9 cellular contexts compared by ENCODE assay signal in genomic region chr10:104351067-104351681, GRCh38. TPM values are rescaled to one million over a fixed set of nuclear protein-coding genes. Genes with fewer than 3 reads are reported as not detected.
DNase-seq lines count a peak whose midpoint lies in the region; ATAC-seq, FAIRE-seq and TF ChIP-seq lines count a peak whose summit lies in the region.
"Had no signal": no experiment of that assay in that cellular context is flagged by ENCODE, and none has a peak within 500 bp of the region (broad histone marks: within the 10 kb centered on the region; RNA-seq: fewer than 3 reads in every experiment).

No MANE protein-coding gene starts in this region.

- no peak for FAIRE-seq in GM19239 (lab: Jason Lieb, UNC)

- no peak for TF ChIP-seq CTCF in upper lobe of right lung (IDR thresholded peaks at IDR 0.05)

- intact Hi-C loops in upper lobe of right lung (cut with DNase I), result no loop called here

- H3K27ac ChIP-seq in upper lobe of right lung, result peak overlapping the region; percentile 55

- peak; percentile 29 for DNase-seq in stimulated activated CD4-positive, alpha-beta T cell treated with anti-CD3 and anti-CD28 coated beads, Interleukin-1b, Interleukin-23, amount 100 ng/mL, for 48 hours
- DNase-seq in stimulated activated CD4-positive, alpha-beta T cell treated with anti-CD3 and anti-CD28 coated beads, Interleukin-12 subunit alpha, Interleukin-12 subunit beta, amount 100 ng/mL, for 4 hours, result no peak
- DNase-seq in SKM-1 treated with dmso at 0.1 percent for 144 hours (lab: John Stamatoyannopoulos, UW; ENCODE audit: unreplicated experiment) (peak; percentile 92), fibroblast of peridontal ligament (ENCODE audit: extremely low read depth) (peak; percentile 84), upper lobe of right lung (no peak), NCI-H2107 treated with DMSO at 0.1 percent for 48 hours (lab: John Stamatoyannopoulos, UW; ENCODE audit: unreplicated experiment) (no peak), hepatic stellate cell (ENCODE audit: low spot score) (no peak), GM19239 (ENCODE audit: insufficient read length, low spot score) (no peak)
- DNase-seq: stimulated activated CD4-positive, alpha-beta T cell treated with anti-CD3 and anti-CD28 coated beads, Interleukin-4, amount 100 ng/mL, for 1 hour had no signal

- H3K27me3 ChIP-seq in upper lobe of right lung, result no peaks in the 10 kb centered on the region

- H3K9me3 ChIP-seq in upper lobe of right lung, result no peaks in the 10 kb centered on the region

- peak; percentile 13 for ATAC-seq in upper lobe of right lung

- no peak overlapping the region for H3K4me3 ChIP-seq in upper lobe of right lung

- H3K36me3 ChIP-seq in upper lobe of right lung, result no peaks in the 10 kb centered on the region

- peaks cover 30% of the 10 kb centered on the region for H3K4me1 ChIP-seq in upper lobe of right lung

RNA-seq across cellular contexts. Expression of gene CFAP58, which starts 2.5 kb away (rescaled TPM):
- total RNA-seq in upper lobe of right lung, result 0.14 TPM

RNA-seq across cellular contexts. Expression of gene ITPRIP, which starts 12.9 kb away (rescaled TPM):
- total RNA-seq in upper lobe of right lung, result 34.4 TPM

Comparison
In these comparisons a context has a peak if more than half of its experiments do, and no peak if none do; other contexts are left out.
1. DNase-seq: peak in stimulated activated CD4-positive, alpha-beta T cell treated with anti-CD3 and anti-CD28 coated beads, Interleukin-1b, Interleukin-23, amount 100 ng/mL, for 48 hours (single experiment), SKM-1 treated with dmso at 0.1 percent for 144 hours (single experiment) and fibroblast of peridontal ligament (single experiment); none in stimulated activated CD4-positive, alpha-beta T cell treated with anti-CD3 and anti-CD28 coated beads, Interleukin-12 subunit alpha, Interleukin-12 subunit beta, amount 100 ng/mL, for 4 hours (single experiment), upper lobe of right lung (single experiment), NCI-H2107 treated with DMSO at 0.1 percent for 48 hours (single experiment), hepatic stellate cell (single experiment) and GM19239 (single experiment).